ENCODE assay signal across 1 cellular context in the genomic region with DNA sequence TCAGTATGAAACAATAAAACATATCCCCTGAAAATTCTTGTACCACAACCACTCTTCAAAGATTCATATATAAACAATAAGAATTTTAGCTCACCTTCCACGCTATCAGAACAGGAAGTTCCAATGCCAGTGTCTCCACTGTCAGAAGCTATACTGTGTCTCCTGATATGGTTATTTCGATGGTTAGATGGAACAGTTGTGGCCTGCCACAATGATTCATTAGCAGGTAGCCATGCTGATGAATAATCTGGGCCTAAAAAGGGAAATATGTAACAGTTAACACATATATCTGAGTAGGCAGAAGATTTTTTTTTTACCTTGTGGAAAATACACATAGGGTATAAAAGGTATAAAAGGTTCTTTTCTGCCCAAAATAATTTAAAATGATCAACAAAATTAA.
TF ChIP-seq lines count a peak whose summit lies in the region.

No MANE protein-coding gene starts in this region.

TF ChIP-seq in WTC11, 78 proteins besides CTCF, POLR2A, EP300 and RAD21 (continued from another document):
- TF ChIP-seq, protein P1, sequence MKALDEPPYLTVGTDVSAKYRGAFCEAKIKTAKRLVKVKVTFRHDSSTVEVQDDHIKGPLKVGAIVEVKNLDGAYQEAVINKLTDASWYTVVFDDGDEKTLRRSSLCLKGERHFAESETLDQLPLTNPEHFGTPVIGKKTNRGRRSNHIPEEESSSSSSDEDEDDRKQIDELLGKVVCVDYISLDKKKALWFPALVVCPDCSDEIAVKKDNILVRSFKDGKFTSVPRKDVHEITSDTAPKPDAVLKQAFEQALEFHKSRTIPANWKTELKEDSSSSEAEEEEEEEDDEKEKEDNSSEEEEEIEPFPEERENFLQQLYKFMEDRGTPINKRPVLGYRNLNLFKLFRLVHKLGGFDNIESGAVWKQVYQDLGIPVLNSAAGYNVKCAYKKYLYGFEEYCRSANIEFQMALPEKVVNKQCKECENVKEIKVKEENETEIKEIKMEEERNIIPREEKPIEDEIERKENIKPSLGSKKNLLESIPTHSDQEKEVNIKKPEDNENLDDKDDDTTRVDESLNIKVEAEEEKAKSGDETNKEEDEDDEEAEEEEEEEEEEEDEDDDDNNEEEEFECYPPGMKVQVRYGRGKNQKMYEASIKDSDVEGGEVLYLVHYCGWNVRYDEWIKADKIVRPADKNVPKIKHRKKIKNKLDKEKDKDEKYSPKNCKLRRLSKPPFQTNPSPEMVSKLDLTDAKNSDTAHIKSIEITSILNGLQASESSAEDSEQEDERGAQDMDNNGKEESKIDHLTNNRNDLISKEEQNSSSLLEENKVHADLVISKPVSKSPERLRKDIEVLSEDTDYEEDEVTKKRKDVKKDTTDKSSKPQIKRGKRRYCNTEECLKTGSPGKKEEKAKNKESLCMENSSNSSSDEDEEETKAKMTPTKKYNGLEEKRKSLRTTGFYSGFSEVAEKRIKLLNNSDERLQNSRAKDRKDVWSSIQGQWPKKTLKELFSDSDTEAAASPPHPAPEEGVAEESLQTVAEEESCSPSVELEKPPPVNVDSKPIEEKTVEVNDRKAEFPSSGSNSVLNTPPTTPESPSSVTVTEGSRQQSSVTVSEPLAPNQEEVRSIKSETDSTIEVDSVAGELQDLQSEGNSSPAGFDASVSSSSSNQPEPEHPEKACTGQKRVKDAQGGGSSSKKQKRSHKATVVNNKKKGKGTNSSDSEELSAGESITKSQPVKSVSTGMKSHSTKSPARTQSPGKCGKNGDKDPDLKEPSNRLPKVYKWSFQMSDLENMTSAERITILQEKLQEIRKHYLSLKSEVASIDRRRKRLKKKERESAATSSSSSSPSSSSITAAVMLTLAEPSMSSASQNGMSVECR (CRISPR knock-in tag; IDR thresholded peaks at IDR 0.05; ENCODE audit: borderline replicate concordance), result no peak
- no peak for TF ChIP-seq EMX1 (CRISPR knock-in tag; IDR thresholded peaks at IDR 0.05)
- TF ChIP-seq, protein P2, sequence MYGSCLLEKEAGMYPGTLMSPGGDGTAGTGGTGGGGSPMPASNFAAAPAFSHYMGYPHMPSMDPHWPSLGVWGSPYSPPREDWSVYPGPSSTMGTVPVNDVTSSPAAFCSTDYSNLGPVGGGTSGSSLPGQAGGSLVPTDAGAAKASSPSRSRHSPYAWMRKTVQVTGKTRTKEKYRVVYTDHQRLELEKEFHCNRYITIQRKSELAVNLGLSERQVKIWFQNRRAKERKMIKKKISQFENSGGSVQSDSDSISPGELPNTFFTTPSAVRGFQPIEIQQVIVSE (CRISPR knock-in tag; IDR thresholded peaks at IDR 0.05; ENCODE audit: borderline replicate concordance), result no peak
- no peak for TF ChIP-seq ZNF219 (CRISPR knock-in tag; IDR thresholded peaks at IDR 0.05; ENCODE audit: borderline replicate concordance)
- TF ChIP-seq GRHL2 (CRISPR knock-in tag; IDR thresholded peaks at IDR 0.05; ENCODE audit: insufficient replicate concordance, severe bottlenecking), result no peak
- no peak for TF ChIP-seq CREB1 (CRISPR knock-in tag; IDR thresholded peaks at IDR 0.05)
- TF ChIP-seq ZNF416 (CRISPR knock-in tag; IDR thresholded peaks at IDR 0.05), result no peak
- TF ChIP-seq, protein P3, sequence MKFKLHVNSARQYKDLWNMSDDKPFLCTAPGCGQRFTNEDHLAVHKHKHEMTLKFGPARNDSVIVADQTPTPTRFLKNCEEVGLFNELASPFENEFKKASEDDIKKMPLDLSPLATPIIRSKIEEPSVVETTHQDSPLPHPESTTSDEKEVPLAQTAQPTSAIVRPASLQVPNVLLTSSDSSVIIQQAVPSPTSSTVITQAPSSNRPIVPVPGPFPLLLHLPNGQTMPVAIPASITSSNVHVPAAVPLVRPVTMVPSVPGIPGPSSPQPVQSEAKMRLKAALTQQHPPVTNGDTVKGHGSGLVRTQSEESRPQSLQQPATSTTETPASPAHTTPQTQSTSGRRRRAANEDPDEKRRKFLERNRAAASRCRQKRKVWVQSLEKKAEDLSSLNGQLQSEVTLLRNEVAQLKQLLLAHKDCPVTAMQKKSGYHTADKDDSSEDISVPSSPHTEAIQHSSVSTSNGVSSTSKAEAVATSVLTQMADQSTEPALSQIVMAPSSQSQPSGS (CRISPR knock-in tag; IDR thresholded peaks at IDR 0.05; ENCODE audit: borderline replicate concordance, low read depth), result no peak
- no peak for TF ChIP-seq ZNF138 (CRISPR knock-in tag; conservative IDR thresholded peaks at IDR 0.05)
- TF ChIP-seq SP1 (CRISPR knock-in tag; conservative IDR thresholded peaks at IDR 0.05), result no peak
- TF ChIP-seq, protein P4, sequence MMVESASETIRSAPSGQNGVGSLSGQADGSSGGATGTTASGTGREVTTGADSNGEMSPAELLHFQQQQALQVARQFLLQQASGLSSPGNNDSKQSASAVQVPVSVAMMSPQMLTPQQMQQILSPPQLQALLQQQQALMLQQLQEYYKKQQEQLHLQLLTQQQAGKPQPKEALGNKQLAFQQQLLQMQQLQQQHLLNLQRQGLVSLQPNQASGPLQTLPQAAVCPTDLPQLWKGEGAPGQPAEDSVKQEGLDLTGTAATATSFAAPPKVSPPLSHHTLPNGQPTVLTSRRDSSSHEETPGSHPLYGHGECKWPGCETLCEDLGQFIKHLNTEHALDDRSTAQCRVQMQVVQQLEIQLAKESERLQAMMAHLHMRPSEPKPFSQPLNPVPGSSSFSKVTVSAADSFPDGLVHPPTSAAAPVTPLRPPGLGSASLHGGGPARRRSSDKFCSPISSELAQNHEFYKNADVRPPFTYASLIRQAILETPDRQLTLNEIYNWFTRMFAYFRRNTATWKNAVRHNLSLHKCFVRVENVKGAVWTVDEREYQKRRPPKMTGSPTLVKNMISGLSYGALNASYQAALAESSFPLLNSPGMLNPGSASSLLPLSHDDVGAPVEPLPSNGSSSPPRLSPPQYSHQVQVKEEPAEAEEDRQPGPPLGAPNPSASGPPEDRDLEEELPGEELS (CRISPR knock-in tag; IDR thresholded peaks at IDR 0.05), result no peak
- TF ChIP-seq TEAD1 (CRISPR knock-in tag; IDR thresholded peaks at IDR 0.05), result no peak
- TF ChIP-seq, protein P5, sequence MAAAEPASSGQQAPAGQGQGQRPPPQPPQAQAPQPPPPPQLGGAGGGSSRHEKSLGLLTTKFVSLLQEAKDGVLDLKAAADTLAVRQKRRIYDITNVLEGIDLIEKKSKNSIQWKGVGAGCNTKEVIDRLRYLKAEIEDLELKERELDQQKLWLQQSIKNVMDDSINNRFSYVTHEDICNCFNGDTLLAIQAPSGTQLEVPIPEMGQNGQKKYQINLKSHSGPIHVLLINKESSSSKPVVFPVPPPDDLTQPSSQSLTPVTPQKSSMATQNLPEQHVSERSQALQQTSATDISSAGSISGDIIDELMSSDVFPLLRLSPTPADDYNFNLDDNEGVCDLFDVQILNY (CRISPR knock-in tag; IDR thresholded peaks at IDR 0.05), result no peak
- TF ChIP-seq, protein P6, sequence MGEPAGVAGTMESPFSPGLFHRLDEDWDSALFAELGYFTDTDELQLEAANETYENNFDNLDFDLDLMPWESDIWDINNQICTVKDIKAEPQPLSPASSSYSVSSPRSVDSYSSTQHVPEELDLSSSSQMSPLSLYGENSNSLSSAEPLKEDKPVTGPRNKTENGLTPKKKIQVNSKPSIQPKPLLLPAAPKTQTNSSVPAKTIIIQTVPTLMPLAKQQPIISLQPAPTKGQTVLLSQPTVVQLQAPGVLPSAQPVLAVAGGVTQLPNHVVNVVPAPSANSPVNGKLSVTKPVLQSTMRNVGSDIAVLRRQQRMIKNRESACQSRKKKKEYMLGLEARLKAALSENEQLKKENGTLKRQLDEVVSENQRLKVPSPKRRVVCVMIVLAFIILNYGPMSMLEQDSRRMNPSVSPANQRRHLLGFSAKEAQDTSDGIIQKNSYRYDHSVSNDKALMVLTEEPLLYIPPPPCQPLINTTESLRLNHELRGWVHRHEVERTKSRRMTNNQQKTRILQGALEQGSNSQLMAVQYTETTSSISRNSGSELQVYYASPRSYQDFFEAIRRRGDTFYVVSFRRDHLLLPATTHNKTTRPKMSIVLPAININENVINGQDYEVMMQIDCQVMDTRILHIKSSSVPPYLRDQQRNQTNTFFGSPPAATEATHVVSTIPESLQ (CRISPR knock-in tag; IDR thresholded peaks at IDR 0.05), result no peak
- TF ChIP-seq, protein P7, sequence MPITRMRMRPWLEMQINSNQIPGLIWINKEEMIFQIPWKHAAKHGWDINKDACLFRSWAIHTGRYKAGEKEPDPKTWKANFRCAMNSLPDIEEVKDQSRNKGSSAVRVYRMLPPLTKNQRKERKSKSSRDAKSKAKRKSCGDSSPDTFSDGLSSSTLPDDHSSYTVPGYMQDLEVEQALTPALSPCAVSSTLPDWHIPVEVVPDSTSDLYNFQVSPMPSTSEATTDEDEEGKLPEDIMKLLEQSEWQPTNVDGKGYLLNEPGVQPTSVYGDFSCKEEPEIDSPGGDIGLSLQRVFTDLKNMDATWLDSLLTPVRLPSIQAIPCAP (CRISPR knock-in tag; IDR thresholded peaks at IDR 0.05), result no peak
